Comparison of ENCODE assay signal across 10 cellular contexts in genomic region chr6:32244270-32244669, GRCh38. TPM values are rescaled to one million over a fixed set of nuclear protein-coding genes. Genes with fewer than 3 reads are reported as not detected.
DNase-seq lines count a peak whose midpoint lies in the region; ATAC-seq and TF ChIP-seq lines count a peak whose summit lies in the region.
"Had no signal": no experiment of that assay in that cellular context is flagged by ENCODE, and none has a peak within 500 bp of the region (broad histone marks: within the 10 kb centered on the region; RNA-seq: fewer than 3 reads in every experiment).

No MANE protein-coding gene starts in this region.

- no peak for TF ChIP-seq CTCF in esophagus squamous epithelium (IDR thresholded peaks at IDR 0.05)
- TF ChIP-seq CTCF in lower lobe of right lung (IDR thresholded peaks at IDR 0.05) = no peak
- no peak for TF ChIP-seq CTCF in upper lobe of right lung (IDR thresholded peaks at IDR 0.05)

- CTCF ChIA-PET in activated naive CD4-positive, alpha-beta T cell treated with anti-CD3 and anti-CD28 coated beads, Interleukin-2, amount 10 ng/mL, durations not matched to agents 7 days and 5 days (lab: Charles Lee) = interaction anchor here (0.6 to 2.3 kb wide), 7 partner anchors 157 to 1083 kb away, joined by 3 to 7 read pairs (median 3); partner anchors contain the start of gene BTNL2

- no peaks in the 10 kb centered on the region for H3K36me3 Mint-ChIP-seq in activated naive CD4-positive, alpha-beta T cell treated with anti-CD3 and anti-CD28 coated beads, Interleukin-2, amount 10 ng/mL, durations not matched to agents 7 days and 5 days
- H3K36me3 Mint-ChIP-seq: stimulated activated naive B cell treated with anti-CD40 and anti-IgM and Interleukin-4, amounts not matched to agents 10 μg/mL and 1 μg/mL and 100 μg/mL, for 72 hours had no signal

- 66 to 79% methylated on average over 4 of the region's 4 CpGs for WGBS in esophagus squamous epithelium, 2 donors

- H3K9me3 ChIP-seq in esophagus squamous epithelium (peaks cover 0 to 5% (median 0%) of the 10 kb centered on the region in 3 donors), lower lobe of right lung (no peaks in the 10 kb centered on the region), upper lobe of right lung (no peaks in the 10 kb centered on the region)

- peak; percentile 45 to 57 for ATAC-seq in lower lobe of right lung
- ATAC-seq in upper lobe of right lung = peak; percentile 44

- no peaks in the 10 kb centered on the region for H3K27me3 ChIP-seq in esophagus squamous epithelium
- no peaks in the 10 kb centered on the region for H3K27me3 ChIP-seq in lower lobe of right lung (ENCODE audit: low read depth)
- H3K27me3 ChIP-seq in upper lobe of right lung = no peaks in the 10 kb centered on the region

- H3K4me1 ChIP-seq in esophagus squamous epithelium = peaks cover 5 to 22% (median 5%) of the 10 kb centered on the region in 3 donors
- peaks cover 16% of the 10 kb centered on the region for H3K4me1 ChIP-seq in lower lobe of right lung
- H3K4me1 ChIP-seq in upper lobe of right lung = no peaks in the 10 kb centered on the region

- no peak overlapping the region for H3K4me3 Mint-ChIP-seq in activated naive CD4-positive, alpha-beta T cell treated with anti-CD3 and anti-CD28 coated beads, Interleukin-2, amount 10 ng/mL, durations not matched to agents 7 days and 5 days

- peak; percentile 14 for DNase-seq in NCI-H82 treated with DMSO at 0.1 percent for 48 hours (lab: John Stamatoyannopoulos, UW; ENCODE audit: unreplicated experiment)
- no peak for DNase-seq in esophagus squamous epithelium (lab: John Stamatoyannopoulos, UW)
- no peak for DNase-seq in lower lobe of right lung
- no peak for DNase-seq in upper lobe of right lung
- DNase-seq in activated naive CD4-positive, alpha-beta T cell treated with anti-CD3 and anti-CD28 coated beads, Interleukin-2, amount 10 ng/mL, durations not matched to agents 7 days and 5 days = no peak
- DNase-seq in D341Med (ENCODE audit: low spot score) = no peak
- DNase-seq in COLO829 (ENCODE audit: low spot score) = no peak
- DNase-seq: NCI-H187 treated with DMSO at 0.1 percent for 48 hours had no signal

- peaks cover 3% of the 10 kb centered on the region for H3K9me3 Mint-ChIP-seq in activated naive CD4-positive, alpha-beta T cell treated with anti-CD3 and anti-CD28 coated beads, Interleukin-2, amount 10 ng/mL, durations not matched to agents 7 days and 5 days
- H3K9me3 Mint-ChIP-seq: effector memory CD8-positive, alpha-beta T cell; stimulated activated naive B cell treated with anti-CD40 and anti-IgM and Interleukin-4, amounts not matched to agents 10 μg/mL and 1 μg/mL and 100 μg/mL, for 72 hours had no signal

- H3K27ac ChIP-seq in esophagus squamous epithelium = peak overlapping the region in 3 of 4 donors; percentile 48 to 83 (median 65)
- H3K27ac ChIP-seq in lower lobe of right lung = peak overlapping the region; percentile 69
- H3K27ac ChIP-seq in upper lobe of right lung = peak overlapping the region; percentile 61

- intact Hi-C loops in esophagus squamous epithelium (cut with DNase I) = loop anchor here (5.0 kb wide), 1 partner anchor 168 kb away; no protein-coding TSS in a partner anchor
- intact Hi-C loops in lower lobe of right lung (cut with DNase I) = no loop called here
- intact Hi-C loops in upper lobe of right lung (cut with DNase I) = no loop called here

- peaks cover 27% of the 10 kb centered on the region for H3K27me3 Mint-ChIP-seq in activated naive CD4-positive, alpha-beta T cell treated with anti-CD3 and anti-CD28 coated beads, Interleukin-2, amount 10 ng/mL, durations not matched to agents 7 days and 5 days
- H3K27me3 Mint-ChIP-seq: stimulated activated naive B cell treated with anti-CD40 and anti-IgM and Interleukin-4, amounts not matched to agents 10 μg/mL and 1 μg/mL and 100 μg/mL, for 72 hours had no signal

- TF ChIP-seq POLR2A in esophagus squamous epithelium (IDR thresholded peaks at IDR 0.05) = no peak

- H3K4me3 ChIP-seq in esophagus squamous epithelium = peak overlapping the region in 2 of 4 donors; percentile 35 to 44
- H3K4me3 ChIP-seq in lower lobe of right lung = no peak overlapping the region
- no peak overlapping the region for H3K4me3 ChIP-seq in upper lobe of right lung

- peaks cover 27% of the 10 kb centered on the region for H3K4me1 Mint-ChIP-seq in activated naive CD4-positive, alpha-beta T cell treated with anti-CD3 and anti-CD28 coated beads, Interleukin-2, amount 10 ng/mL, durations not matched to agents 7 days and 5 days

- H3K27ac Mint-ChIP-seq in activated naive CD4-positive, alpha-beta T cell treated with anti-CD3 and anti-CD28 coated beads, Interleukin-2, amount 10 ng/mL, durations not matched to agents 7 days and 5 days = no peak overlapping the region

- H3K36me3 ChIP-seq in esophagus squamous epithelium (no peaks in the 10 kb centered on the region), lower lobe of right lung (no peaks in the 10 kb centered on the region), upper lobe of right lung (no peaks in the 10 kb centered on the region)

RNA-seq across cellular contexts. Expression of gene NOTCH4, which starts 20.4 kb away (rescaled TPM):
- total RNA-seq in esophagus squamous epithelium (10 to 100 TPM in 1 of 4 donors, 1 to 10 TPM in 3; 4.7 to 13.2 (median 5.9) TPM), lower lobe of right lung (63.6 TPM), upper lobe of right lung (78.7 TPM)

RNA-seq across cellular contexts. Expression of gene GPSM3, which starts 51.8 kb away (rescaled TPM):
- 10 to 100 TPM in 2 of 4 donors, 1 to 10 TPM in 2; 1.6 to 14.1 (median 6.5) TPM for total RNA-seq in esophagus squamous epithelium
- 76.2 TPM for total RNA-seq in lower lobe of right lung
- total RNA-seq in upper lobe of right lung = 51.9 TPM

RNA-seq across cellular contexts. Expression of gene PBX2, which starts 54.3 kb away (rescaled TPM):
- total RNA-seq in esophagus squamous epithelium (10 to 100 TPM; 27.1 to 40.2 (median 28.9) TPM), lower lobe of right lung (89.2 TPM), upper lobe of right lung (100 TPM)
